In the genomic region with DNA sequence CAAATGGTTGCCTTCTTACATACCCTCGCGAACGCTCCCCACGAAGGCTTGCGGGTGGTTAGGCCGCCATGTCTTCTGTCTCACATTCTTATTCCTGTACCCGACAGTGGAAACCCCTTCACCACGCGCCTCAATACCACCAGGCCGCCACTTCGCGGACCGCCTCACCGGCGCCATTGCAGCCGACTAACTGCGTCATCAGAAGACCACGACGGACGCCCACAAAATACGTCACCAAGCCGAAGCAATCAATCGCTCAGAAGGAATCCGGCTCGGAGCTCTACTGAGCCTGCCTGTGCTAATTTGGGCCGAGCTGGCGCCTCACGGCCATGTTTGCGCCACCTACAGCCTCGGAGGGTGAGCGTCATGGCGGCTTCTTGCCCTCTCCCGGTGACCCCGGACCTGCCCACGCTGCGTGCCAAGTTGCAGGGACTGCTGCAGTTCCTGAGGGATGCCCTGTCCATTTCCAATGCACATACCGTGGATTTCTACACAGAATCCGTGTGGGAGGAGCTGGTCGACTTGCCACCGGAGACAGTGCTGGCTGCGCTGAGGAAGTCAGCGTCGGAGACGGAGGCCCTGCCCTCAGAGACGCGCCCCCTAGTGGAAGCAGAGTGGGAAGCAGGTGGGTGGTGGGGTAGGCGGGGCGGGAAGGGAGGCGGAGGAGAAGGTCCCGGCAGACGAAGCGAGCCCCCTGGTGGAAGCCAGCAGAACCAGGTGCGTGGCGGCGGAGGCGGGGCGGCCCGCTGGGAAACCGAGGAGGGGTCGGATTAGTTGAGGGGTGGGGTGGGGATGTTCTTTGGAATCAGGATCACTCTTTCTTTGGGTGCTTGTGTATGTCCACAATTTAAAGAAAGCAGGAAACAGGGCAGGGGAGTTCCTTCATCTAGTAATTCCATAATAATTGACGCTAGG, we compare ENCODE assay signal across 7 cellular contexts.
DNase-seq lines count a peak whose midpoint lies in the region; ATAC-seq, FAIRE-seq and TF ChIP-seq lines count a peak whose summit lies in the region.

A gene with protein sequence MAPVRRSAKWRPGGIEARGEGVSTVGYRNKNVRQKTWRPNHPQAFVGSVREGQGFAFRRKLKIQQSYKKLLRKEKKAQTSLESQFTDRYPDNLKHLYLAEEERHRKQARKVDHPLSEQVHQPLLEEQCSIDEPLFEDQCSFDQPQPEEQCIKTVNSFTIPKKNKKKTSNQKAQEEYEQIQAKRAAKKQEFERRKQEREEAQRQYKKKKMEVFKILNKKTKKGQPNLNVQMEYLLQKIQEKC (minus strand): TSS at position 188 of the 915 bp plus-strand sequence. CDS start 11 bp downstream, at position 177.
A gene with protein sequence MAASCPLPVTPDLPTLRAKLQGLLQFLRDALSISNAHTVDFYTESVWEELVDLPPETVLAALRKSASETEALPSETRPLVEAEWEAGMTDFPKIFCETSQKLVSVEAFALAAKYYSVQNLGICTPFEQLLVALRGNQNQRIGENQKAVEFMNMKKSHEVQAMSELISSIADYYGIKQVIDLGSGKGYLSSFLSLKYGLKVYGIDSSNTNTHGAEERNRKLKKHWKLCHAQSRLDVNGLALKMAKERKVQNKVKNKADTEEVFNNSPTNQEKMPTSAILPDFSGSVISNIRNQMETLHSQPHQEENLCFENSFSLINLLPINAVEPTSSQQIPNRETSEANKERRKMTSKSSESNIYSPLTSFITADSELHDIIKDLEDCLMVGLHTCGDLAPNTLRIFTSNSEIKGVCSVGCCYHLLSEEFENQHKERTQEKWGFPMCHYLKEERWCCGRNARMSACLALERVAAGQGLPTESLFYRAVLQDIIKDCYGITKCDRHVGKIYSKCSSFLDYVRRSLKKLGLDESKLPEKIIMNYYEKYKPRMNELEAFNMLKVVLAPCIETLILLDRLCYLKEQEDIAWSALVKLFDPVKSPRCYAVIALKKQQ (plus strand): TSS at position 330 of the 915 bp plus-strand sequence. CDS start 37 bp downstream, at position 367.

- in situ Hi-C loops in astrocyte of the spinal cord (cut with HindIII; ENCODE audit: low sequenced_read_pairs): no loop called here

- DNase-seq in GM18507 (ENCODE audit: extremely low spot score, insufficient read length, low read depth) (peak; percentile 79), NCI-H2029 (lab: John Stamatoyannopoulos, UW) (peak; percentile 98), T-helper 9 cell (peak; percentile 99), astrocyte of the spinal cord (ENCODE audit: low read depth, low spot score) (peak; percentile 98), hypothalamus (lab: John Stamatoyannopoulos, UW) (peak; percentile 89 to 100 (median 97)), retinal pigment epithelial cell (ENCODE audit: low read depth) (peak; percentile 96)

- peak; percentile 97 for FAIRE-seq in GM18507 (lab: Jason Lieb, UNC)

- ATAC-seq in HG02981 (IDR thresholded peaks at IDR 0.05; ENCODE audit: unreplicated experiment): peak; percentile 92

- TF ChIP-seq CTCF in astrocyte of the spinal cord (IDR thresholded peaks at IDR 0.05; ENCODE audit: low read depth, low read length): peak; percentile 90
- peak; percentile 73 for TF ChIP-seq CTCF in retinal pigment epithelial cell (conservative IDR thresholded peaks at IDR 0.05; ENCODE audit: low read depth, low read length)

- H3K4me3 ChIP-seq in astrocyte of the spinal cord (ENCODE audit: low read depth, low read length) (peak within 1 kb of the TSS; percentile 97), retinal pigment epithelial cell (ENCODE audit: low read length) (peak within 1 kb of the TSS; percentile 97)

Comparison
In these comparisons a context has a peak if more than half of its experiments do, and no peak if none do; other contexts are left out.
1. Peak in every context shown above with its lines: DNase-seq, ATAC-seq and H3K4me3 ChIP-seq.